Comparison of ENCODE assay signal across 1 cellular context in the genomic region with DNA sequence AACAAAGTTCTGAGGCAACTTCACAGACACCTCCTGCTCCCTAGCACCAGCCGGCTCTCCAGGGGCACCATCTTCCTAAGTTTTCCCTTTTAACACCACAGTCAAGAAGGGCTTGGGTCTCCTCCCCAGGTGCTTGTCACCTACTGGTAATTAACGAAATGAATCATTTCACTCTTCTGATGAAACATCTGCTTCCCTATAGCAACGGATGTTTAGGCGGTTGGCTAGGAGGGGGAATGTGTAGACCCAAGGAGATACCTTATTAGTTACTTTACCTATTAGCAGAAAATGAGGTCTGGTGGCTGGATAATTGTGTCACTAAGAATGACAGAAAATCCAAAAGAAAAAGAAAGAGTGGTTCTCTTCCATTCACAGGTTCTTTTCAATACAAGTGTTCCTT.
TF ChIP-seq lines count a peak whose summit lies in the region.

No MANE protein-coding gene starts in this region.

TF ChIP-seq in GM23338, 12 proteins besides CTCF, POLR2A, EP300 and RAD21 (continued from another document):
- TF ChIP-seq REST (IDR thresholded peaks at IDR 0.05; ENCODE audit: unreplicated experiment): no peak
- no peak for TF ChIP-seq STAT1 (IDR thresholded peaks at IDR 0.05; ENCODE audit: unreplicated experiment)
- no peak for TF ChIP-seq ZNF114 (CRISPR knock-in tag; IDR thresholded peaks at IDR 0.05)
- no peak for TF ChIP-seq JUNB (IDR thresholded peaks at IDR 0.05; ENCODE audit: unreplicated experiment)
- TF ChIP-seq ETS1 (IDR thresholded peaks at IDR 0.05): no peak
- TF ChIP-seq CREB1 (CRISPR knock-in tag; IDR thresholded peaks at IDR 0.05; ENCODE audit: low read depth): no peak
- no peak for TF ChIP-seq NANOG (IDR thresholded peaks at IDR 0.05; ENCODE audit: borderline replicate concordance)
- no peak for TF ChIP-seq ZNF331 (CRISPR knock-in tag; IDR thresholded peaks at IDR 0.05; ENCODE audit: low read depth)
